Comparison of ENCODE assay signal across 3 cellular contexts in the genomic region with DNA sequence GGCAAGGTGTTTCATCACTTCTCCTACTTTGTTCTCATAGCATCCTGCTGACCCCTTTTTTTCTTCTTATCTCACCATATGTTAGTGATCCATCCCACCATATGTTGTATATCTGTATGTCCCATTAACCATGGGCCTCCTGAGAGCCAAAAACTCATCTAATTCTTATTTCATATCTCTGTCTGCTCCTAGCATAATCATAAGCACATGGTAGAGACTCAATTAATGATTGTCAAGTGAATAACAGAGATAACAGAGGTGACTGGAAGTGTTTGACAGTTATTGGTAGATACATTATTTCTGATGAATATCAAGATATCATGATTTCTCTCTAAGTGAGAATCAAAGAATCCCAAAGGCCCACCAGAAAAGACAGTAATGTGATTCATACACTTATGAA.
"Had no signal": no experiment of that assay in that cellular context is flagged by ENCODE, and none has a peak within 500 bp of the region (broad histone marks: within the 10 kb centered on the region; RNA-seq: fewer than 3 reads in every experiment).

No MANE protein-coding gene starts in this region.

- H3K4me3 ChIP-seq: GM12878 had no signal

- ATAC-seq: GM12878 had no signal

- DNase-seq: GDM1, GF-D8 had no signal
